Comparison of ENCODE assay signal across 33 cellular contexts in genomic region chr20:63351380-63351700, GRCh38. TPM values are rescaled to one million over a fixed set of nuclear protein-coding genes. Genes with fewer than 3 reads are reported as not detected.
"Had no signal": no experiment of that assay in that cellular context is flagged by ENCODE, and none has a peak within 500 bp of the region (broad histone marks: within the 10 kb centered on the region; RNA-seq: fewer than 3 reads in every experiment).

No MANE protein-coding gene starts in this region.

- H3K36me3 Mint-ChIP-seq: mesothelial cell of epicardium; naive B cell; natural killer cell; neural progenitor cell; stimulated activated memory B cell treated with anti-CD40 and anti-IgM and Interleukin-4, amounts not matched to agents 10 μg/mL and 1 μg/mL and 100 μg/mL, for 72 hours had no signal

- FAIRE-seq: islet of Langerhans, pancreas had no signal

- H3K36me3 ChIP-seq: heart left ventricle, left lung, lower lobe of right lung, neural progenitor cell, pancreas, prostate gland, suprapubic skin, thoracic aorta, tibial artery, upper lobe of right lung had no signal

- H3K9me3 Mint-ChIP-seq: immature natural killer cell had no signal

- H3K27ac Mint-ChIP-seq: immature natural killer cell; mesothelial cell of epicardium; naive B cell; natural killer cell; nephron progenitor cell; neural progenitor cell; stimulated activated memory B cell treated with anti-CD40 and anti-IgM and Interleukin-4, amounts not matched to agents 10 μg/mL and 1 μg/mL and 100 μg/mL, for 72 hours had no signal

- H3K4me2 ChIP-seq: neural progenitor cell, smooth muscle cell had no signal

- H3K9ac ChIP-seq: neural progenitor cell had no signal

- H3K4me1 Mint-ChIP-seq: immature natural killer cell; natural killer cell; stimulated activated memory B cell treated with anti-CD40 and anti-IgM and Interleukin-4, amounts not matched to agents 10 μg/mL and 1 μg/mL and 100 μg/mL, for 72 hours had no signal

- ATAC-seq: left lung; lower lobe of right lung; natural killer cell; stimulated activated memory B cell treated with anti-CD40 and anti-IgM and Interleukin-4, amounts not matched to agents 10 μg/mL and 1 μg/mL and 100 μg/mL, for 72 hours; upper lobe of right lung had no signal

- H3K27me3 Mint-ChIP-seq: naive B cell had no signal

- H3K4me3 Mint-ChIP-seq: immature natural killer cell; mesothelial cell of epicardium; naive B cell; natural killer cell; nephron progenitor cell; stimulated activated memory B cell treated with anti-CD40 and anti-IgM and Interleukin-4, amounts not matched to agents 10 μg/mL and 1 μg/mL and 100 μg/mL, for 72 hours had no signal

- H3K4me1 ChIP-seq: left lung, lower lobe of right lung, pancreas, prostate gland, right lobe of liver, upper lobe of right lung had no signal

- H3K4me3 ChIP-seq: heart left ventricle, left lung, lower lobe of right lung, neural progenitor cell, pancreas, prostate gland, right lobe of liver, smooth muscle cell, suprapubic skin, thoracic aorta, tibial artery, upper lobe of right lung had no signal

- DNase-seq: immature natural killer cell; lower lobe of right lung; mammary epithelial cell; mesenchymal stem cell; naive B cell; natural killer cell; nephron progenitor cell; retina; stimulated activated CD4-positive, alpha-beta T cell treated with anti-CD3 and anti-CD28 coated beads, Interleukin-1b, Interleukin-23, amount 100 ng/mL, for 48 hours; stimulated activated CD4-positive, alpha-beta T cell treated with anti-CD3 and anti-CD28 coated beads, Interleukin-2, amount 100 ng/mL, for 48 hours; stimulated activated CD4-positive, alpha-beta T cell treated with anti-CD3 and anti-CD28 coated beads, Interleukin-4, amount 100 ng/mL, for 4 hours; stimulated activated CD8-positive, alpha-beta memory T cell treated with anti-CD3 and anti-CD28 coated beads, Interleukin-4, amount 100 ng/mL, for 48 hours; stimulated activated naive CD4-positive, alpha-beta T cell treated with Interleukin-2 at 50 U/mL for 16 hours; tibial artery; trophoblast cell; upper lobe of right lung had no signal

- H3K27me3 ChIP-seq: neural progenitor cell, pancreas, right lobe of liver had no signal

- H3K27ac ChIP-seq: heart left ventricle, left lung, lower lobe of right lung, neural progenitor cell, pancreas, prostate gland, right lobe of liver, suprapubic skin, thoracic aorta, tibial artery, upper lobe of right lung had no signal

- H3K9me3 ChIP-seq: heart left ventricle, left lung, lower lobe of right lung, pancreas, prostate gland, right lobe of liver, suprapubic skin, thoracic aorta, tibial artery, upper lobe of right lung had no signal

- H2AFZ ChIP-seq: neural progenitor cell had no signal

RNA-seq across cellular contexts. Expression of gene CHRNA4, which starts 9.8 kb away (rescaled TPM):
- total RNA-seq: kidney epithelial cell, left lung, lower lobe of right lung, mammary epithelial cell, mononuclear cell, natural killer cell, omental fat pad, smooth muscle cell, subcutaneous adipose tissue, suprapubic skin, thoracic aorta had no signal
- polyA plus RNA-seq: immature natural killer cell, mammary epithelial cell had no signal

RNA-seq across cellular contexts. Expression of gene COL20A1, which starts 58.4 kb away (rescaled TPM):
- total RNA-seq: heart left ventricle, kidney epithelial cell, left lung, liver, lower lobe of right lung, mammary epithelial cell, mononuclear cell, omental fat pad, pancreas, right lobe of liver, subcutaneous adipose tissue, suprapubic skin, thoracic aorta, upper lobe of right lung had no signal
- polyA plus RNA-seq: heart left ventricle, immature natural killer cell, liver, mammary epithelial cell had no signal
